Comparison of ENCODE assay signal across 1 cellular context in genomic region chr6:28838634-28839442, GRCh38.
TF ChIP-seq lines count a peak whose summit lies in the region.

No MANE protein-coding gene starts in this region.

TF ChIP-seq in GM12878, 131 proteins besides CTCF, POLR2A, EP300 and RAD21 (continued from another document):
- TF ChIP-seq ZNF592 (IDR thresholded peaks at IDR 0.05) (no peak), SMARCA5 (IDR thresholded peaks at IDR 0.05) (peak; percentile 85; the same call in 1 of the 2 replicates), NKRF (conservative IDR thresholded peaks at IDR 0.05) (no peak), SMC3 (IDR thresholded peaks at IDR 0.05; ENCODE audit: borderline replicate concordance, low read length) (peak; percentile 25), KDM1A (IDR thresholded peaks at IDR 0.05; ENCODE audit: borderline replicate concordance) (no peak), ZNF217 (IDR thresholded peaks at IDR 0.05) (no peak)
TF ChIP-seq in GM12878: peak in this region for 13.
